ENCODE assay signal across 17 cellular contexts in the genomic region with DNA sequence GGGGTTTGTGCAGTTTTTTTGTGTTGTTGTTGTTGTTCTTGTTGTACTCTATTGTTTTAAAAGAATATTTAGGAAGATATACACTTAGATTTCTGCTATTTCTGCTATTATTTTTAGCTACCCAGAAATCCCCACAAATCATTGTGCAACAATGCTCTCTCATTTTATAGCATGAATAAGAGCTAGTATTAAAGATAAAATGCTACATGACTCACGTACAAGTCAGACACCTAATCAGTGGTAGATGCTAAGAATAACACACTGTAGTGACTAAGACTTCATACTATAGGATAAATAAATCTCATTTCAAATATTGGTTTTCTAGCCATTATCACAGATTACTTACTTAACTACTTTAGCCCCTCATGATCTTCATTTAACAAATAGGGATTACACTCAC.
DNase-seq lines count a peak whose midpoint lies in the region; ATAC-seq and TF ChIP-seq lines count a peak whose summit lies in the region.
"Had no signal": no experiment of that assay in that cellular context is flagged by ENCODE, and none has a peak within 500 bp of the region (broad histone marks: within the 10 kb centered on the region; RNA-seq: fewer than 3 reads in every experiment).

No MANE protein-coding gene starts in this region.

- H3K27me3 Mint-ChIP-seq in osteocyte (ENCODE audit: unreplicated experiment), result no peaks in the 10 kb centered on the region
- H3K27me3 Mint-ChIP-seq: activated CD4-positive, alpha-beta T cell treated with anti-CD3 and anti-CD28 coated beads, Interleukin-2, amount 10 ng/mL, durations not matched to agents 7 days and 5 days; activated T-cell treated with anti-CD3 and anti-CD28 coated beads, Interleukin-2, amount 50 U/mL, for 24 hours had no signal

- H3K9ac ChIP-seq in PC-3 (ENCODE audit: low read length), result no peak overlapping the region

- no peaks in the 10 kb centered on the region for H3K36me3 Mint-ChIP-seq in osteocyte (ENCODE audit: unreplicated experiment)

- TF ChIP-seq CTCF in PC-3 (conservative IDR thresholded peaks at IDR 0.05; ENCODE audit: low read depth, low read length) (no peak), osteocyte (IDR thresholded peaks at IDR 0.05) (no peak)

- DNase-seq in ELR (ENCODE audit: low read depth) (peak; percentile 46), PC-3 (peak; percentile 99), epithelial cell of prostate (ENCODE audit: low read depth, low spot score) (peak; percentile 41), osteocyte (ENCODE audit: extremely low spot score, unreplicated experiment) (no peak), NCI-H1694 treated with DMSO at 0.1 percent for 48 hours (lab: John Stamatoyannopoulos, UW) (no peak), MG63 (no peak)
- no peak for DNase-seq in activated CD4-positive, alpha-beta T cell treated with anti-CD3 and anti-CD28 coated beads, Interleukin-2, amount 50 U/mL, for 48 hours
- DNase-seq: activated CD4-positive, alpha-beta T cell treated with anti-CD3 and anti-CD28 coated beads, Interleukin-2, amount 10 ng/mL, durations not matched to agents 7 days and 5 days; activated T-cell treated with anti-CD3 and anti-CD28 coated beads, Interleukin-2, amount 50 U/mL, for 24 hours; dorsolateral prefrontal cortex; NCI-H1930; NCI-H748 treated with DMSO at 0.1 percent for 48 hours; posterior cingulate gyrus; T-helper 9 cell; thyroid gland had no signal

- POLR2A ChIA-PET in PC-3 (lab: Charles Lee; ENCODE audit: unreplicated experiment), result interaction anchor here (0.6 kb wide), 2 partner anchors 27 to 621 kb away, joined by 3 to 5 read pairs; no protein-coding TSS in a partner anchor

- peak overlapping the region; percentile 36 for H3K27ac Mint-ChIP-seq in osteocyte (ENCODE audit: unreplicated experiment)
- H3K27ac Mint-ChIP-seq: activated CD4-positive, alpha-beta T cell treated with anti-CD3 and anti-CD28 coated beads, Interleukin-2, amount 10 ng/mL, durations not matched to agents 7 days and 5 days; activated T-cell treated with anti-CD3 and anti-CD28 coated beads, Interleukin-2, amount 50 U/mL, for 24 hours had no signal

- H3K4me3 Mint-ChIP-seq in osteocyte (ENCODE audit: unreplicated experiment), result no peak overlapping the region
- H3K4me3 Mint-ChIP-seq: activated CD4-positive, alpha-beta T cell treated with anti-CD3 and anti-CD28 coated beads, Interleukin-2, amount 10 ng/mL, durations not matched to agents 7 days and 5 days; activated T-cell treated with anti-CD3 and anti-CD28 coated beads, Interleukin-2, amount 50 U/mL, for 24 hours had no signal

- H3K4me3 ChIP-seq in PC-3 (ENCODE audit: low read length) (no peak overlapping the region), MG63 (no peak overlapping the region)
- H3K4me3 ChIP-seq: dorsolateral prefrontal cortex, thyroid gland had no signal

- ATAC-seq in PC-3 (peak; percentile 92), GM21576 (IDR thresholded peaks at IDR 0.05; ENCODE audit: unreplicated experiment) (no peak)

- H3K4me1 Mint-ChIP-seq in osteocyte (ENCODE audit: unreplicated experiment), result peaks cover 21% of the 10 kb centered on the region
- H3K4me1 Mint-ChIP-seq: activated CD4-positive, alpha-beta T cell treated with anti-CD3 and anti-CD28 coated beads, Interleukin-2, amount 10 ng/mL, durations not matched to agents 7 days and 5 days had no signal

- peak overlapping the region; percentile 30 for H3K4me2 ChIP-seq in PC-3 (ENCODE audit: low read length)

- no peaks in the 10 kb centered on the region for H3K79me2 ChIP-seq in PC-3 (ENCODE audit: low read length)

- peaks cover 4% of the 10 kb centered on the region for H3F3A ChIP-seq in PC-3 (ENCODE audit: low read length, unreplicated experiment)

- H4K20me1 ChIP-seq in PC-3 (ENCODE audit: low read length), result no peaks in the 10 kb centered on the region

- peaks cover 46% of the 10 kb centered on the region for H3K4me1 ChIP-seq in PC-3 (ENCODE audit: insufficient read depth, low read length)
- H3K4me1 ChIP-seq: thyroid gland had no signal

- CTCF ChIA-PET in PC-3 (lab: Charles Lee), result interaction anchor here (0.5 to 0.6 kb wide), 3 partner anchors 267 to 958 kb away, joined by 3 to 7 read pairs (median 4); no protein-coding TSS in a partner anchor

- H3K36me3 ChIP-seq in PC-3 (ENCODE audit: low read depth, low read length) (no peaks in the 10 kb centered on the region), MG63 (peaks cover 4% of the 10 kb centered on the region)
- H3K36me3 ChIP-seq: thyroid gland had no signal

- no peaks in the 10 kb centered on the region for H3K9me3 Mint-ChIP-seq in osteocyte (ENCODE audit: unreplicated experiment)
- H3K9me3 Mint-ChIP-seq: activated CD4-positive, alpha-beta T cell treated with anti-CD3 and anti-CD28 coated beads, Interleukin-2, amount 10 ng/mL, durations not matched to agents 7 days and 5 days; activated T-cell treated with anti-CD3 and anti-CD28 coated beads, Interleukin-2, amount 50 U/mL, for 24 hours had no signal

- H3K27me3 ChIP-seq in PC-3 (ENCODE audit: low read length), result no peaks in the 10 kb centered on the region
- H3K27me3 ChIP-seq in MG63, result no peaks in the 10 kb centered on the region
- H3K27me3 ChIP-seq: dorsolateral prefrontal cortex, thyroid gland had no signal

- H3K9me2 ChIP-seq in PC-3 (replicated peaks; ENCODE audit: low read length), result no peaks in the 10 kb centered on the region

- no TSS peak for BruUV-seq in PC-3 (replicated peaks; lab: Mats Ljungman, UMichigan)

- intact Hi-C loops in PC-3 (cut with micrococcal nuclease), result no loop called here

- no peak overlapping the region for H2AFZ ChIP-seq in PC-3 (ENCODE audit: low read length)

- H3K9me3 ChIP-seq in PC-3 (ENCODE audit: low read length) (no peaks in the 10 kb centered on the region), MG63 (peaks cover 17% of the 10 kb centered on the region)
- H3K9me3 ChIP-seq: thyroid gland had no signal

- H3K27ac ChIP-seq in PC-3 (ENCODE audit: low read length), result peak overlapping the region; percentile 56
- H3K27ac ChIP-seq in epithelial cell of prostate, result no peak overlapping the region
- H3K27ac ChIP-seq: C4-2B, dorsolateral prefrontal cortex, thyroid gland had no signal

Comparison
In these comparisons a context has a peak if more than half of its experiments do, and no peak if none do; other contexts are left out.
1. DNase-seq: peak in ELR (single experiment), PC-3 (single experiment) and epithelial cell of prostate (single experiment); none in osteocyte (single experiment), NCI-H1694 treated with DMSO at 0.1 percent for 48 hours (single experiment), activated CD4-positive, alpha-beta T cell treated with anti-CD3 and anti-CD28 coated beads, Interleukin-2, amount 50 U/mL, for 48 hours (0 of 2) and MG63 (single experiment).